In genomic region chr12:8590842-8591545, GRCh38 we compare ENCODE assay signal across 10 cellular contexts. TPM values are rescaled to one million over a fixed set of nuclear protein-coding genes. Genes with fewer than 3 reads are reported as not detected.
DNase-seq lines count a peak whose midpoint lies in the region; ATAC-seq, FAIRE-seq and TF ChIP-seq lines count a peak whose summit lies in the region.
"Had no signal": no experiment of that assay in that cellular context is flagged by ENCODE, and none has a peak within 500 bp of the region (broad histone marks: within the 10 kb centered on the region; RNA-seq: fewer than 3 reads in every experiment).

No MANE protein-coding gene starts in this region.

- FAIRE-seq in A549 (lab: Jason Lieb, UNC) = no peak
- FAIRE-seq in bronchial epithelial cell (lab: Jason Lieb, UNC) = no peak

- TF ChIP-seq POLR2A in A549 (IDR thresholded peaks at IDR 0.05; ENCODE audit: low read length) = no peak

- no peaks in the 10 kb centered on the region for H3K27me3 ChIP-seq in bronchial epithelial cell (ENCODE audit: control insufficient read depth, insufficient read depth, low read length)

- POLR2A ChIA-PET in A549 (lab: Yijun Ruan, JAX) = no interaction called here

- TF ChIP-seq EP300 in A549 (IDR thresholded peaks at IDR 0.05) = no peak

- H3K27ac ChIP-seq in A549 = no peak overlapping the region

- H3K4me2 ChIP-seq in A549 = peak overlapping the region; percentile 29; the same call in 1 of the 3 replicates

- H3K9me3 ChIP-seq in A549 = no peaks in the 10 kb centered on the region

- TF ChIP-seq CTCF in A549 (IDR thresholded peaks at IDR 0.05) = no peak
- TF ChIP-seq CTCF in bronchial epithelial cell (IDR thresholded peaks at IDR 0.05; ENCODE audit: insufficient read depth, low read length, severe bottlenecking) = peak; percentile 2

- DNase-seq in A549 (ENCODE audit: low read depth in 1 of 2, low spot score in 1 of 2) (no peak), GM19240 (ENCODE audit: insufficient read length, low spot score) (peak; percentile 64), bronchial epithelial cell (ENCODE audit: low read depth) (no peak), activated gamma-delta T cell (lab: John Stamatoyannopoulos, UW) (no peak), NCI-H345 treated with DMSO at 0.1 percent for 48 hours (lab: John Stamatoyannopoulos, UW; ENCODE audit: unreplicated experiment) (no peak)
- DNase-seq: NCI-H2081 treated with DMSO at 0.1 percent for 48 hours had no signal

- TF ChIP-seq RAD21 in A549 (conservative IDR thresholded peaks at IDR 0.05 in 1 of 2, IDR thresholded peaks at IDR 0.05 in 1 of 2) = no peak

- no peaks in the 10 kb centered on the region for H3K36me3 ChIP-seq in bronchial epithelial cell (ENCODE audit: control insufficient read depth, insufficient read depth, low read length)

- CTCF ChIA-PET in A549 (lab: Yijun Ruan, JAX) = interaction anchor here (0.8 to 2.9 kb wide), 7 partner anchors 12 to 459 kb away, joined by 3 to 15 read pairs (median 5); no protein-coding TSS in a partner anchor

- peak; percentile 36 to 43; a peak in 2 of 6 replicates for ATAC-seq in A549
- peak; percentile 62 for ATAC-seq in HG03378 (IDR thresholded peaks at IDR 0.05; ENCODE audit: unreplicated experiment)
- ATAC-seq in HG03196 (IDR thresholded peaks at IDR 0.05; ENCODE audit: unreplicated experiment) = no peak
- no peak for ATAC-seq in GM18858 (IDR thresholded peaks at IDR 0.05; ENCODE audit: unreplicated experiment)

- peaks cover 3% of the 10 kb centered on the region; the same call in 1 of the 3 replicates for H3K4me1 ChIP-seq in A549

- 35% methylated on average over 10 of the region's 10 CpGs for WGBS in A549 (ENCODE audit: missing lambda C conversion rate)

- no peak overlapping the region for H3K4me3 ChIP-seq in A549
- no peak overlapping the region for H3K4me3 ChIP-seq in bronchial epithelial cell (ENCODE audit: low read depth, low read length)
- H3K4me3 ChIP-seq: lung had no signal

TF ChIP-seq in A549, 52 proteins besides CTCF, POLR2A, EP300 and RAD21:
- no peak for TF ChIP-seq JUN (IDR thresholded peaks at IDR 0.05)
- no peak for TF ChIP-seq REST (IDR thresholded peaks at IDR 0.05)
- TF ChIP-seq CEBPB (IDR thresholded peaks at IDR 0.05) = peak in 1 of 2 experiments; percentile 31; a peak in 1 of 4 replicates
- no peak for TF ChIP-seq FOSB (CRISPR knock-in tag; IDR thresholded peaks at IDR 0.05)
- TF ChIP-seq NFE2L2 (conservative IDR thresholded peaks at IDR 0.05; ENCODE audit: low read length) = no peak
- TF ChIP-seq GATA3 (IDR thresholded peaks at IDR 0.05; ENCODE audit: borderline replicate concordance) = no peak
- no peak for TF ChIP-seq ZFP36 (IDR thresholded peaks at IDR 0.05; ENCODE audit: borderline replicate concordance, partially characterized antibody)
- no peak for TF ChIP-seq NR3C1 (IDR thresholded peaks at IDR 0.05)

RNA-seq across cellular contexts. Expression of gene AICDA, which starts 21.7 kb away (rescaled TPM):
- polyA plus RNA-seq in A549 (2011; rRNA removed) (0.12 and 0.16 TPM in 2 replicates), A549 (2017; fragmentation: RNase III; extraction: RNeasy Plus Mini Kit Qiagen cat#74134 plus additional on column Dnase treatment) (0.05 to 0.16 TPM (median 0.05 TPM) in 3 replicates)
- 0.05 TPM in 2 replicates for polyA plus RNA-seq in A549 (2012; cell fraction: cytosol; rRNA removed)
- polyA plus RNA-seq in A549 (2012; cell fraction: nucleus; rRNA removed) = not detected in 2 replicates
- not detected in 2 replicates for polyA minus RNA-seq in A549 (2011; rRNA and poly(A)+ RNA removed)
- not detected in 2 replicates for total RNA-seq in bronchial epithelial cell

RNA-seq across cellular contexts. Expression of gene CLEC4E, which starts 50.3 kb away (rescaled TPM):
- polyA plus RNA-seq in A549 (2011; rRNA removed) = 0.06 and 0.28 TPM in 2 replicates
- polyA plus RNA-seq in A549 (2012; cell fraction: cytosol; rRNA removed) = not detected in 2 replicates
- not detected in 2 replicates for polyA plus RNA-seq in A549 (2012; cell fraction: nucleus; rRNA removed)
- not detected in 3 replicates for polyA plus RNA-seq in A549 (2017; fragmentation: RNase III; extraction: RNeasy Plus Mini Kit Qiagen cat#74134 plus additional on column Dnase treatment)
- not detected in 2 replicates for polyA minus RNA-seq in A549 (2011; rRNA and poly(A)+ RNA removed)
- not detected in 2 replicates for total RNA-seq in bronchial epithelial cell

Comparison
In these comparisons a context has a peak if more than half of its experiments do, and no peak if none do; other contexts are left out.
1. ATAC-seq: peak in A549 (2 of 2) and HG03378 (single experiment); none in HG03196 (single experiment) and GM18858 (single experiment).